8 cellular contexts compared by ENCODE assay signal in genomic region chr4:153152453-153153338, GRCh38. TPM values are rescaled to one million over a fixed set of nuclear protein-coding genes. Genes with fewer than 3 reads are reported as not detected.
DNase-seq lines count a peak whose midpoint lies in the region; ATAC-seq and TF ChIP-seq lines count a peak whose summit lies in the region.

No MANE protein-coding gene starts in this region.

- peak overlapping the region; percentile 80 for H3K27ac Mint-ChIP-seq in activated CD4-positive, alpha-beta T cell treated with anti-CD3 and anti-CD28 coated beads for 36 hours
- peak overlapping the region; percentile 73 for H3K27ac Mint-ChIP-seq in chondrocyte (ENCODE audit: unreplicated experiment)

- DNase-seq in NCI-H2081 treated with DMSO at 0.1 percent for 48 hours (lab: John Stamatoyannopoulos, UW) (peak; percentile 3), chondrocyte (ENCODE audit: low spot score) (no peak), right lobe of liver (peak in 1 of 3 donors; percentile 43), medulla oblongata (ENCODE audit: extremely low spot score) (no peak)
- DNase-seq in activated CD4-positive, alpha-beta T cell treated with anti-CD3 and anti-CD28 coated beads for 36 hours: peak; percentile 91
- DNase-seq in stimulated activated CD4-positive, alpha-beta T cell treated with anti-CD3 and anti-CD28 coated beads, Interleukin-4, amount 100 ng/mL, for 48 hours (ENCODE audit: low read depth in 2 of 2): peak; percentile 61 to 74

- TF ChIP-seq CTCF in chondrocyte (IDR thresholded peaks at IDR 0.05) (no peak), right lobe of liver (IDR thresholded peaks at IDR 0.05) (no peak)

- peaks cover 10% of the 10 kb centered on the region for H3K27me3 Mint-ChIP-seq in activated CD4-positive, alpha-beta T cell treated with anti-CD3 and anti-CD28 coated beads for 36 hours
- H3K27me3 Mint-ChIP-seq in chondrocyte (ENCODE audit: low read depth): no peaks in the 10 kb centered on the region

- no peaks in the 10 kb centered on the region for H3K9me3 ChIP-seq in right lobe of liver

- no peaks in the 10 kb centered on the region for H3K36me3 Mint-ChIP-seq in activated CD4-positive, alpha-beta T cell treated with anti-CD3 and anti-CD28 coated beads for 36 hours (ENCODE audit: low read depth)
- H3K36me3 Mint-ChIP-seq in chondrocyte (ENCODE audit: low read depth): no peaks in the 10 kb centered on the region

- H3K4me3 Mint-ChIP-seq in activated CD4-positive, alpha-beta T cell treated with anti-CD3 and anti-CD28 coated beads for 36 hours: peak overlapping the region; percentile 74
- H3K4me3 Mint-ChIP-seq in chondrocyte (ENCODE audit: unreplicated experiment): peak overlapping the region; percentile 84

- peak overlapping the region; percentile 40; the same call in 1 of the 2 replicates for H3K4me3 ChIP-seq in GM08714 (ENCODE audit: low read length)
- peak overlapping the region; percentile 31 to 52 (median 44) for H3K4me3 ChIP-seq in right lobe of liver

- no peak for TF ChIP-seq POLR2A in right lobe of liver (IDR thresholded peaks at IDR 0.05)

- H3K9me3 Mint-ChIP-seq in activated CD4-positive, alpha-beta T cell treated with anti-CD3 and anti-CD28 coated beads for 36 hours (ENCODE audit: low read depth): no peaks in the 10 kb centered on the region
- no peaks in the 10 kb centered on the region for H3K9me3 Mint-ChIP-seq in chondrocyte (ENCODE audit: low read depth)

- 5% methylated on average over 30 of the region's 45 CpGs for WGBS in right lobe of liver (ENCODE audit: insufficient coverage, low coverage, low lambda C conversion rate, missing lambda C conversion rate)

- peaks cover 48% of the 10 kb centered on the region for H3K4me1 Mint-ChIP-seq in activated CD4-positive, alpha-beta T cell treated with anti-CD3 and anti-CD28 coated beads for 36 hours
- H3K4me1 Mint-ChIP-seq in chondrocyte (ENCODE audit: low read depth): peaks cover 29% of the 10 kb centered on the region

- H3K27me3 ChIP-seq in right lobe of liver: no peaks in the 10 kb centered on the region

- intact Hi-C loops in activated CD4-positive, alpha-beta T cell treated with anti-CD3 and anti-CD28 coated beads for 36 hours (cut with DNase I, micrococcal nuclease): loop anchor here (1.0 to 10.0 kb wide), 8 partner anchors 37 to 1012 kb away; partner anchors contain the start of gene TMEM131L (in 1 of the 2)
- intact Hi-C loops in right lobe of liver (cut with DNase I): loop anchor here in 1 of 2 donors (10.0 kb wide), 1 partner anchor 172 kb away; no protein-coding TSS in a partner anchor

- H3K36me3 ChIP-seq in right lobe of liver: no peaks in the 10 kb centered on the region

- no peak overlapping the region for H3K27ac ChIP-seq in right lobe of liver

- peaks cover 0 to 19% (median 7%) of the 10 kb centered on the region in 4 donors for H3K4me1 ChIP-seq in right lobe of liver

- ATAC-seq in HG02840 (IDR thresholded peaks at IDR 0.05; ENCODE audit: low FRiP score, unreplicated experiment) (peak; percentile 22), right lobe of liver (peak; percentile 25 to 49 (median 43))
- peak; percentile 57 for ATAC-seq in activated CD4-positive, alpha-beta T cell treated with anti-CD3 and anti-CD28 coated beads for 36 hours

- CTCF ChIA-PET in activated CD4-positive, alpha-beta T cell treated with anti-CD3 and anti-CD28 coated beads for 36 hours (lab: Charles Lee): interaction anchor here (0.7 to 1.5 kb wide), 5 partner anchors 10 to 193 kb away, joined by 3 to 7 read pairs (median 4); no protein-coding TSS in a partner anchor

- POLR2A ChIA-PET in activated CD4-positive, alpha-beta T cell treated with anti-CD3 and anti-CD28 coated beads for 36 hours (lab: Charles Lee): interaction anchor here (0.6 kb wide), 1 partner anchor 58 kb away, joined by 3 read pairs; no protein-coding TSS in a partner anchor

RNA-seq across cellular contexts. Expression of gene TRIM2, which starts 51.5 kb away (rescaled TPM):
- 1 to 10 TPM; 1.0 to 1.6 TPM for total RNA-seq in activated CD4-positive, alpha-beta T cell treated with anti-CD3 and anti-CD28 coated beads for 36 hours
- total RNA-seq in chondrocyte (18.2 to 25.8 TPM (median 19.1 TPM) in 3 replicates), right lobe of liver (10 to 100 TPM in 3 of 6 experiments, 1 to 10 TPM in 3; 8.9 to 17.5 (median 10.0) TPM)

Comparison
In these comparisons a context has a peak if more than half of its experiments do, and no peak if none do; other contexts are left out.
1. DNase-seq: peak in NCI-H2081 treated with DMSO at 0.1 percent for 48 hours (single experiment), activated CD4-positive, alpha-beta T cell treated with anti-CD3 and anti-CD28 coated beads for 36 hours (single experiment) and stimulated activated CD4-positive, alpha-beta T cell treated with anti-CD3 and anti-CD28 coated beads, Interleukin-4, amount 100 ng/mL, for 48 hours (2 of 2); none in chondrocyte (single experiment) and medulla oblongata (single experiment).
2. Peak in every context shown above with its lines, with median percentiles within 50 percentile points of each other: ATAC-seq.